ENCODE assay signal across 22 cellular contexts in the genomic region with DNA sequence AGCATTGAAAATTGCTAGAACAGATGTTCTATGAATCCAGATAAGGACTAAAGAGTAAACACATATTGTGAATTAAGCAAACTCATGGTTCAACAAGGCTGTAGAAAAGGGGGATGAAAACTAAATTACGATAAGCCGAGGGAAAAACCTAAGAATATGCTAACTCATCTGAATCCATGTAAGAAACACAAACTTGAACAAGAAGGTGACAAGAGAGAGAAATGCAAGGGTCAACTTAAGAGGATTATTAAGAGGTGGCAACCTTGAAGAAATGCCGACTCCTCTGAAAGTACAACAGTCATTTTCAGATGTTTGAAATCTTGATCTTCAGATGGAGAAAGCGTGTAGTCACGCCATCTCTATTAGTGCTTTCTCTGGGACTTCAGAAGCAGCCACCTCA.
A peak's percentile ranks its signal among the peaks of the same experiment; 100 is the strongest.
DNase-seq lines count a peak whose midpoint lies in the region; ATAC-seq, FAIRE-seq and TF ChIP-seq lines count a peak whose summit lies in the region.
"Had no signal": no experiment of that assay in that cellular context is flagged by ENCODE, and none has a peak within 500 bp of the region (broad histone marks: within the 10 kb centered on the region; RNA-seq: fewer than 3 reads in every experiment).

No MANE protein-coding gene starts in this region.

- ATAC-seq in A549: no peak
- ATAC-seq: CD8-positive, alpha-beta T cell; GM12878; HCT116 had no signal

- H3K36me3 Mint-ChIP-seq in activated naive CD4-positive, alpha-beta T cell treated with anti-CD3 and anti-CD28 coated beads for 36 hours (ENCODE audit: low read depth): no peaks in the 10 kb centered on the region
- H3K36me3 Mint-ChIP-seq: CD4-positive, CD25-positive, alpha-beta regulatory T cell; CD8-positive, alpha-beta T cell had no signal

- POLR2A ChIA-PET in A549 (lab: Yijun Ruan, JAX): no interaction called here

- intact Hi-C loops in activated naive CD4-positive, alpha-beta T cell treated with anti-CD3 and anti-CD28 coated beads for 36 hours (cut with micrococcal nuclease): no loop called here

- no peak overlapping the region for H3K4me2 ChIP-seq in A549
- H3K4me2 ChIP-seq: BLaER1 had no signal

- WGBS in A549 (ENCODE audit: missing lambda C conversion rate): 94% methylated on average over 5 of the region's 5 CpGs

- no peak for TF ChIP-seq CTCF in A549 (IDR thresholded peaks at IDR 0.05)

- H3K27ac ChIP-seq in A549: no peak overlapping the region
- H3K27ac ChIP-seq: BLaER1, C4-2B, GM23248 had no signal

- peak; percentile 49 for FAIRE-seq in A549 (lab: Jason Lieb, UNC)
- peak; percentile 69 for FAIRE-seq in H54 (lab: Jason Lieb, UNC)
- peak; percentile 76 for FAIRE-seq in islet of Langerhans (lab: Jason Lieb, UNC)
- FAIRE-seq: D721Med, GM12878, GM19239, H1 had no signal

- no peak for TF ChIP-seq POLR2A in A549 (IDR thresholded peaks at IDR 0.05; ENCODE audit: low read length)
- TF ChIP-seq POLR2A in H54 (IDR thresholded peaks at IDR 0.05; ENCODE audit: low read depth, low read length): no peak

- no peak overlapping the region for H3K27ac Mint-ChIP-seq in activated naive CD4-positive, alpha-beta T cell treated with anti-CD3 and anti-CD28 coated beads for 36 hours
- H3K27ac Mint-ChIP-seq: B cell; CD8-positive, alpha-beta T cell; H9 had no signal

- TF ChIP-seq RAD21 in A549 (conservative IDR thresholded peaks at IDR 0.05 in 1 of 2, IDR thresholded peaks at IDR 0.05 in 1 of 2): no peak

- no peaks in the 10 kb centered on the region for H3K27me3 Mint-ChIP-seq in activated naive CD4-positive, alpha-beta T cell treated with anti-CD3 and anti-CD28 coated beads for 36 hours (ENCODE audit: low read depth)

- H3K4me1 Mint-ChIP-seq in activated naive CD4-positive, alpha-beta T cell treated with anti-CD3 and anti-CD28 coated beads for 36 hours (ENCODE audit: low read depth): no peaks in the 10 kb centered on the region
- H3K4me1 Mint-ChIP-seq: B cell; CD4-positive, CD25-positive, alpha-beta regulatory T cell had no signal

- H3K4me3 ChIP-seq in A549: no peak overlapping the region
- H3K4me3 ChIP-seq: BLaER1, GM12878, GM23248 had no signal

- no peak for TF ChIP-seq EP300 in A549 (IDR thresholded peaks at IDR 0.05)

- no peak overlapping the region for H3K4me3 Mint-ChIP-seq in activated naive CD4-positive, alpha-beta T cell treated with anti-CD3 and anti-CD28 coated beads for 36 hours
- H3K4me3 Mint-ChIP-seq: B cell; CD4-positive, CD25-positive, alpha-beta regulatory T cell; CD8-positive, alpha-beta T cell; H9 had no signal

- CTCF ChIA-PET in A549 (lab: Yijun Ruan, JAX): interaction anchor here (1.6 kb wide), 1 partner anchor 10 kb away, joined by 10 read pairs; no protein-coding TSS in a partner anchor
- CTCF ChIA-PET in activated naive CD4-positive, alpha-beta T cell treated with anti-CD3 and anti-CD28 coated beads for 36 hours (lab: Charles Lee): no interaction called here

- H3K9me3 ChIP-seq in A549: no peaks in the 10 kb centered on the region
- H3K9me3 ChIP-seq: BLaER1 had no signal

- no peak for DNase-seq in A549 (ENCODE audit: low read depth in 1 of 2, low spot score in 1 of 2)
- no peak for DNase-seq in H54 (ENCODE audit: insufficient read length, low spot score)
- DNase-seq in activated naive CD4-positive, alpha-beta T cell treated with anti-CD3 and anti-CD28 coated beads for 36 hours: no peak
- DNase-seq in occipital lobe (lab: John Stamatoyannopoulos, UW): no peak
- no peak for DNase-seq in COR-L47 (lab: John Stamatoyannopoulos, UW)
- DNase-seq: CD4-positive, CD25-positive, alpha-beta regulatory T cell; CD8-positive, alpha-beta T cell; DMS 273 treated with DMSO at 0.1 percent for 48 hours; DMS79; EL; GDM1; GM23248; H9 had no signal

- H3K4me1 ChIP-seq in A549: no peaks in the 10 kb centered on the region
- H3K4me1 ChIP-seq: BLaER1 had no signal

- H3K9me3 Mint-ChIP-seq in activated naive CD4-positive, alpha-beta T cell treated with anti-CD3 and anti-CD28 coated beads for 36 hours: no peaks in the 10 kb centered on the region
- H3K9me3 Mint-ChIP-seq: CD4-positive, CD25-positive, alpha-beta regulatory T cell; CD8-positive, alpha-beta T cell; H9 had no signal

TF ChIP-seq in A549, 52 proteins besides CTCF, POLR2A, EP300 and RAD21:
- TF ChIP-seq, protein P1, sequence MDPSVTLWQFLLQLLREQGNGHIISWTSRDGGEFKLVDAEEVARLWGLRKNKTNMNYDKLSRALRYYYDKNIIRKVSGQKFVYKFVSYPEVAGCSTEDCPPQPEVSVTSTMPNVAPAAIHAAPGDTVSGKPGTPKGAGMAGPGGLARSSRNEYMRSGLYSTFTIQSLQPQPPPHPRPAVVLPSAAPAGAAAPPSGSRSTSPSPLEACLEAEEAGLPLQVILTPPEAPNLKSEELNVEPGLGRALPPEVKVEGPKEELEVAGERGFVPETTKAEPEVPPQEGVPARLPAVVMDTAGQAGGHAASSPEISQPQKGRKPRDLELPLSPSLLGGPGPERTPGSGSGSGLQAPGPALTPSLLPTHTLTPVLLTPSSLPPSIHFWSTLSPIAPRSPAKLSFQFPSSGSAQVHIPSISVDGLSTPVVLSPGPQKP (IDR thresholded peaks at IDR 0.05; ENCODE audit: low read depth, low read length): no peak
- TF ChIP-seq MAFK (IDR thresholded peaks at IDR 0.05; ENCODE audit: partially characterized antibody) (peak; percentile 73), CEBPB (IDR thresholded peaks at IDR 0.05) (no peak)
